In genomic region chr1:204343247-204343646, GRCh38 we compare ENCODE assay signal across 22 cellular contexts. TPM values are rescaled to one million over a fixed set of nuclear protein-coding genes. Genes with fewer than 3 reads are reported as not detected.
DNase-seq lines count a peak whose midpoint lies in the region; ATAC-seq, FAIRE-seq and TF ChIP-seq lines count a peak whose summit lies in the region.
"Had no signal": no experiment of that assay in that cellular context is flagged by ENCODE, and none has a peak within 500 bp of the region (broad histone marks: within the 10 kb centered on the region; RNA-seq: fewer than 3 reads in every experiment).

No MANE protein-coding gene starts in this region.

- no peaks in the 10 kb centered on the region for H3K9me3 ChIP-seq in cardiac muscle cell (ENCODE audit: low read depth)
- no peaks in the 10 kb centered on the region for H3K9me3 ChIP-seq in right atrium auricular region
- no peaks in the 10 kb centered on the region for H3K9me3 ChIP-seq in HEK293 (ENCODE audit: control insufficient read depth, insufficient read depth, low read depth, low read length)
- H3K9me3 ChIP-seq in H1 (ENCODE audit: insufficient read depth in 2 of 2, low read depth in 1 of 2, low read length in 1 of 2), result no peaks in the 10 kb centered on the region
- H3K9me3 ChIP-seq: BE2C had no signal

- TF ChIP-seq CTCF in cardiac muscle cell (IDR thresholded peaks at IDR 0.05; ENCODE audit: low read depth, low read length) (no peak), right atrium auricular region (IDR thresholded peaks at IDR 0.05) (no peak), HEK293 (tag by site-specific recombination; IDR thresholded peaks at IDR 0.05) (no peak), H1 (IDR thresholded peaks at IDR 0.05; ENCODE audit: control extremely low read depth in 1 of 3, insufficient read depth in 1 of 3, low read depth in 1 of 3, low read length in 3 of 3) (no peak)

- no peak overlapping the region for H3K56ac ChIP-seq in H1 (replicated peaks; ENCODE audit: insufficient read length, low read depth, low read length)

- H4K20me1 ChIP-seq in H1 (replicated peaks in 1 of 2; ENCODE audit: control insufficient read depth in 1 of 2, insufficient read depth in 2 of 2, low read length in 2 of 2), result no peaks in the 10 kb centered on the region

- no peak overlapping the region for H2AFZ ChIP-seq in H1 (ENCODE audit: low read length)

- H3K27me3 ChIP-seq in cardiac muscle cell (no peaks in the 10 kb centered on the region), right atrium auricular region (no peaks in the 10 kb centered on the region), H1 (replicated peaks in 1 of 4; ENCODE audit: control insufficient read depth in 3 of 4, extremely low read depth in 1 of 4, insufficient read depth in 3 of 4, low read length in 3 of 4) (peaks cover 0 to 2% (median 0%) of the 10 kb centered on the region in 4 experiments; a peak in 3 of 7 replicates)
- H3K27me3 ChIP-seq: BE2C had no signal

- no peak overlapping the region; a peak in 1 of 4 replicates for H3K4me2 ChIP-seq in H1 (ENCODE audit: insufficient read depth in 1 of 2, low read depth in 2 of 2, low read length in 2 of 2)

- no peak overlapping the region for H4K8ac ChIP-seq in H1 (ENCODE audit: extremely low read depth, insufficient read depth, low read length)

- no peak for DNase-seq in cardiac muscle cell (ENCODE audit: low read depth in 1 of 2, low spot score in 1 of 2)
- DNase-seq in right atrium auricular region (ENCODE audit: low spot score), result no peak
- no peak for DNase-seq in H1 (ENCODE audit: low read depth in 1 of 2, low spot score in 2 of 2)
- DNase-seq: ACHN; BE2C; C1 segment of cervical spinal cord; CD4-positive, CD25-positive, alpha-beta regulatory T cell; CD8-positive, alpha-beta memory T cell; COR-L47; DMS 273 treated with DMSO at 0.1 percent for 48 hours; DMS53; DND-41; EL; GOT3; H9; KG1 had no signal

- H3K14ac ChIP-seq in H1 (ENCODE audit: insufficient read length), result no peak overlapping the region

- H3K9ac ChIP-seq in H1 (replicated peaks in 1 of 4; ENCODE audit: extremely low read depth in 1 of 4, low read depth in 3 of 4, low read length in 3 of 4), result no peak overlapping the region

- no peak overlapping the region for H3K23ac ChIP-seq in H1 (ENCODE audit: insufficient read length)

- no peak overlapping the region for H3K4me3 ChIP-seq in cardiac muscle cell
- H3K4me3 ChIP-seq in right atrium auricular region, result no peak overlapping the region
- H3K4me3 ChIP-seq in HEK293 (ENCODE audit: low read depth, low read length), result no peak overlapping the region
- no peak overlapping the region for H3K4me3 ChIP-seq in H1 (ENCODE audit: extremely low read depth in 1 of 4, insufficient read depth in 2 of 4, low read depth in 3 of 4, low read length in 4 of 4)
- H3K4me3 ChIP-seq: GM12878 had no signal

- CTCF ChIA-PET in HEK293 (lab: Yijun Ruan, JAX) (interaction anchor here (2.0 to 2.8 kb wide), 3 partner anchors 20 to 85 kb away, joined by 7 to 13 read pairs (median 12); no protein-coding TSS in a partner anchor), H1 (lab: Charles Lee; ENCODE audit: partially characterized antibody) (interaction anchor here (0.9 to 8.1 kb wide), 13 partner anchors 9 to 181 kb away, joined by 3 to 110 read pairs (median 9); partner anchors contain the start of genes GOLT1A and PLEKHA6)

- H3K18ac ChIP-seq in H1 (ENCODE audit: extremely low read depth, low read length), result no peak overlapping the region

- H3K36me3 ChIP-seq in cardiac muscle cell, result no peaks in the 10 kb centered on the region
- H3K36me3 ChIP-seq in right atrium auricular region, result no peaks in the 10 kb centered on the region
- H3K36me3 ChIP-seq in HEK293 (ENCODE audit: control insufficient read depth in 2 of 2, insufficient read depth in 1 of 2, low read length in 2 of 2), result no peaks in the 10 kb centered on the region
- no peaks in the 10 kb centered on the region for H3K36me3 ChIP-seq in H1 (ENCODE audit: control insufficient read depth in 2 of 4, insufficient read depth in 4 of 4, low read length in 3 of 4)

- POLR2A ChIA-PET in HEK293 (lab: Yijun Ruan, JAX) (no interaction called here), H1 (lab: Charles Lee; ENCODE audit: partially characterized antibody) (interaction anchor here (1.1 to 1.9 kb wide), 5 partner anchors 19 to 47 kb away, joined by 3 to 7 read pairs (median 5); no protein-coding TSS in a partner anchor)

- H3K4me1 ChIP-seq in cardiac muscle cell (ENCODE audit: low read depth) (peaks cover 53% of the 10 kb centered on the region), right atrium auricular region (peaks cover 0 to 12% of the 10 kb centered on the region in 2 donors), HEK293 (ENCODE audit: control insufficient read depth, insufficient read depth, low read length) (peaks cover 2% of the 10 kb centered on the region; the same call in 1 of the 2 replicates), H1 (replicated peaks in 1 of 4; ENCODE audit: control insufficient read depth in 3 of 4, insufficient read depth in 4 of 4, low read length in 3 of 4) (peaks cover 7 to 24% (median 18%) of the 10 kb centered on the region in 4 experiments)

- no peak overlapping the region for H2BK20ac ChIP-seq in H1 (ENCODE audit: low read length)

- no peaks in the 10 kb centered on the region for H3K79me2 ChIP-seq in H1 (ENCODE audit: control insufficient read depth in 1 of 2, insufficient read depth in 2 of 2, low read length in 2 of 2)

- no peak for TF ChIP-seq RAD21 in H1 (IDR thresholded peaks at IDR 0.05 in 1 of 2, conservative IDR thresholded peaks at IDR 0.05 in 1 of 2; ENCODE audit: low read depth in 2 of 2, low read length in 2 of 2)

- H2BK5ac ChIP-seq in H1 (ENCODE audit: low read depth, low read length), result no peak overlapping the region

- no peak overlapping the region for H2BK12ac ChIP-seq in H1 (ENCODE audit: low read depth, low read length)

- no peaks in the 10 kb centered on the region for H3K23me2 ChIP-seq in H1 (ENCODE audit: low read depth, low read length)

- H3K27ac ChIP-seq in cardiac muscle cell (peak overlapping the region; percentile 48), right atrium auricular region (no peak overlapping the region), HEK293 (ENCODE audit: extremely low read depth, low read depth, low read length) (no peak overlapping the region), H1 (ENCODE audit: low read depth, low read length) (no peak overlapping the region)
- H3K27ac ChIP-seq: HL-60 had no signal

- H3K4ac ChIP-seq in H1 (replicated peaks; ENCODE audit: insufficient read length, low read depth, low read length), result no peak overlapping the region

- H2BK15ac ChIP-seq in H1 (ENCODE audit: low read length), result no peak overlapping the region

- no peak for TF ChIP-seq POLR2A in H1 (IDR thresholded peaks at IDR 0.05; ENCODE audit: control extremely low read depth in 1 of 2, low read depth in 2 of 2, low read length in 2 of 2)

- no peak overlapping the region for H2AK5ac ChIP-seq in H1 (ENCODE audit: low read depth, low read length)

- TF ChIP-seq EP300 in H1 (IDR thresholded peaks at IDR 0.05; ENCODE audit: borderline replicate concordance in 1 of 2, low read depth in 2 of 2, low read length in 2 of 2), result no peak

- FAIRE-seq in H1 (lab: Jason Lieb, UNC), result no peak
- FAIRE-seq: GM12878 had no signal

- 81% methylated on average over 3 of the region's 3 CpGs; no CpG with 5 or more reads in 1 of the 2 experiments for WGBS in H1 (ENCODE audit: extremely low coverage in 1 of 2, insufficient coverage in 1 of 2, insufficient read length in 1 of 2, insufficient replicate concordance in 2 of 2, low coverage in 1 of 2, low lambda C conversion rate in 2 of 2, missing lambda C conversion rate in 1 of 2), 2 experiments

- H3K79me1 ChIP-seq in H1 (ENCODE audit: low read depth, low read length), result no peaks in the 10 kb centered on the region

- H2BK120ac ChIP-seq in H1 (replicated peaks; ENCODE audit: low read depth, low read length), result no peak overlapping the region

- H4K91ac ChIP-seq in H1 (replicated peaks; ENCODE audit: insufficient read length, low read length), result no peak overlapping the region

- no peak overlapping the region for H4K5ac ChIP-seq in H1 (ENCODE audit: insufficient read length, low read depth, low read length)

- no peak for ATAC-seq in HG02763 (IDR thresholded peaks at IDR 0.05; ENCODE audit: unreplicated experiment)
- no peak for ATAC-seq in GM18858 (IDR thresholded peaks at IDR 0.05; ENCODE audit: unreplicated experiment)
- ATAC-seq: GM12878 had no signal

TF ChIP-seq in HEK293, 187 proteins besides CTCF, POLR2A, EP300 and RAD21 (continues in another document):
- peak; percentile 68; the same call in 1 of the 2 replicates for TF ChIP-seq ZNF768 (tag by site-specific recombination; IDR thresholded peaks at IDR 0.05)

TF ChIP-seq in H1, 55 proteins besides CTCF, POLR2A, EP300 and RAD21:
- TF ChIP-seq CHD1 (IDR thresholded peaks at IDR 0.05; ENCODE audit: low read depth, low read length), result no peak
- TF ChIP-seq SRF (IDR thresholded peaks at IDR 0.05; ENCODE audit: low read depth, low read length), result no peak
- no peak for TF ChIP-seq RXRA (IDR thresholded peaks at IDR 0.05; ENCODE audit: insufficient read depth, low read depth, low read length)
- no peak for TF ChIP-seq CTBP2 (IDR thresholded peaks at IDR 0.05; ENCODE audit: borderline replicate concordance, insufficient read depth, insufficient read length, low read length)
- TF ChIP-seq NRF1 (IDR thresholded peaks at IDR 0.05; ENCODE audit: low read depth, low read length), result no peak
- no peak for TF ChIP-seq KDM5A (IDR thresholded peaks at IDR 0.05; ENCODE audit: low read length)
- TF ChIP-seq KDM1A (IDR thresholded peaks at IDR 0.05; ENCODE audit: borderline replicate concordance, low read length), result 0 out of 2 replicates have a peak, but pooled peaks have one; percentile 30

RNA-seq across cellular contexts. Expression of gene PLEKHA6, which starts 16.5 kb away (rescaled TPM):
- total RNA-seq in cardiac muscle cell (44.1 and 71.7 TPM in 2 replicates), right atrium auricular region (10 to 100 TPM; 18.1 to 25.7 TPM)
- polyA plus RNA-seq in cardiac muscle cell (23.1 and 41.6 TPM in 2 replicates), H1 (2011; rRNA removed) (4.8 and 7.6 TPM in 2 replicates)
- total RNA-seq in H1 (2021; fragmentation: NEBNext Ultra II Directional; extraction: Animal tissue kit (Norgen Biotek cat#: 25700)), result 17.0 and 20.2 TPM in 2 replicates
- polyA plus RNA-seq in H1 (2011; cell fraction: cytosol; rRNA removed), result 4.3 TPM
- 14.4 TPM for polyA plus RNA-seq in H1 (2011; cell fraction: nucleus; rRNA removed)
- polyA plus RNA-seq in H1 (2012, experiment 1 of 2), result 6.7 to 8.7 TPM (median 7.6 TPM) in 4 replicates
- 5.8 TPM for polyA plus RNA-seq in H1 (2012, experiment 2 of 2)
- polyA plus RNA-seq in H1 (2013, experiment 1 of 2), result 5.4 TPM
- polyA plus RNA-seq in H1 (2013, experiment 2 of 2), result 5.0 TPM
- polyA minus RNA-seq in H1 (2011; rRNA and poly(A)+ RNA removed), result 5.3 and 6.3 TPM in 2 replicates
- 7.0 TPM for polyA minus RNA-seq in H1 (2011; cell fraction: cytosol; rRNA and poly(A)+ RNA removed)
- 8.2 TPM for polyA minus RNA-seq in H1 (2011; cell fraction: nucleus; rRNA and poly(A)+ RNA removed)
- total RNA-seq: G401 had no signal
- polyA plus RNA-seq: CD4-positive, CD25-positive, alpha-beta regulatory T cell; CD8-positive, alpha-beta memory T cell had no signal
